In the genomic region with DNA sequence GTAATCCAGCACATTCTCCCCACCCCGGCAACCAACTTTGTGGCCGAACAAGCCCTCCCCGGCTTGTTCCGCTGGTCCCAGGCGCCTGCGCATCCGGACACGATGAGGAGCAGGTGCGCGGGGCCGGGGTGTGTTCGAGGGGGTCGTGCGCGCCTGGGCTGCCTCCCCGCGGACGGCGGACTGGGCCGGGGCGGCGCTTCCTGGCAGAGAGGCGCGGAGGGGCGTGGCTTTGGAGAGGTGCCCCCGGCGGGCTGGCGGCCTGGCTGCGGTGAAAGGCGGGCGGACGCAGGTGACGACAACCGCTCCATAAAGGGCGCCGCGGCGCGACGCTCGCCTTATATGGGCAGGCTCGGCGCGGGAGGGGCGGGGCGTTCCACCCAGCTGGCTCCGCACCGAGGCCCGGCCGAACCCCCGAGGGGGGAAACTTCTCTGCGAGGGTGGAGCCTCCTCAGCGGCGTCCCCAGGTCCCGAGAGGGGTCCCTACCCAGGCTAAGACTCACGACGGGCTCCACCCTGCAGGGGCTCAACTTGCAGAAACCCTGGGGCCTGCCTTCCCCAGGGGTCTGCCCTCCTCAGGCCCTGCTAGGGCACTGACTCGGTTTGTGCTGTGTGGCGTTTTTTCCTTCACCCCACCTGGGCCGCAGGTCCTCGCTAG, we compare ENCODE assay signal across 1 cellular context.
TF ChIP-seq lines count a peak whose summit lies in the region.

No MANE protein-coding gene starts in this region.

TF ChIP-seq in WTC11, 78 proteins besides CTCF, POLR2A, EP300 and RAD21 (continued from another document):
- TF ChIP-seq HMGXB4 (CRISPR knock-in tag; IDR thresholded peaks at IDR 0.05) (no peak), KAT7 (CRISPR knock-in tag; IDR thresholded peaks at IDR 0.05; ENCODE audit: borderline replicate concordance) (no peak), TEAD4 (CRISPR knock-in tag; IDR thresholded peaks at IDR 0.05) (no peak), ZSCAN18 (CRISPR knock-in tag; IDR thresholded peaks at IDR 0.05) (no peak), FOXP1 (CRISPR knock-in tag; IDR thresholded peaks at IDR 0.05; ENCODE audit: borderline replicate concordance) (0 out of 2 replicates have a peak, but pooled peaks have one; percentile 61), CREB1 (CRISPR knock-in tag; IDR thresholded peaks at IDR 0.05) (no peak), ZMAT4 (CRISPR knock-in tag; IDR thresholded peaks at IDR 0.05) (no peak), FOXP4 (CRISPR knock-in tag; IDR thresholded peaks at IDR 0.05) (no peak), TCF7 (CRISPR knock-in tag; IDR thresholded peaks at IDR 0.05; ENCODE audit: low read depth) (no peak), NR1H2 (CRISPR knock-in tag; IDR thresholded peaks at IDR 0.05) (no peak), ERG (CRISPR knock-in tag; IDR thresholded peaks at IDR 0.05) (no peak), PRRX2 (CRISPR knock-in tag; IDR thresholded peaks at IDR 0.05) (no peak), NFYB (CRISPR knock-in tag; conservative IDR thresholded peaks at IDR 0.05; ENCODE audit: low read depth) (no peak), ZNF396 (CRISPR knock-in tag; IDR thresholded peaks at IDR 0.05; ENCODE audit: borderline replicate concordance) (no peak), E2F4 (CRISPR knock-in tag; IDR thresholded peaks at IDR 0.05; ENCODE audit: borderline replicate concordance, low read depth) (no peak), SMAD4 (CRISPR knock-in tag; IDR thresholded peaks at IDR 0.05) (no peak)
- TF ChIP-seq, protein P1, sequence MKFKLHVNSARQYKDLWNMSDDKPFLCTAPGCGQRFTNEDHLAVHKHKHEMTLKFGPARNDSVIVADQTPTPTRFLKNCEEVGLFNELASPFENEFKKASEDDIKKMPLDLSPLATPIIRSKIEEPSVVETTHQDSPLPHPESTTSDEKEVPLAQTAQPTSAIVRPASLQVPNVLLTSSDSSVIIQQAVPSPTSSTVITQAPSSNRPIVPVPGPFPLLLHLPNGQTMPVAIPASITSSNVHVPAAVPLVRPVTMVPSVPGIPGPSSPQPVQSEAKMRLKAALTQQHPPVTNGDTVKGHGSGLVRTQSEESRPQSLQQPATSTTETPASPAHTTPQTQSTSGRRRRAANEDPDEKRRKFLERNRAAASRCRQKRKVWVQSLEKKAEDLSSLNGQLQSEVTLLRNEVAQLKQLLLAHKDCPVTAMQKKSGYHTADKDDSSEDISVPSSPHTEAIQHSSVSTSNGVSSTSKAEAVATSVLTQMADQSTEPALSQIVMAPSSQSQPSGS (CRISPR knock-in tag; IDR thresholded peaks at IDR 0.05; ENCODE audit: borderline replicate concordance, low read depth) = no peak
- TF ChIP-seq, protein P2, sequence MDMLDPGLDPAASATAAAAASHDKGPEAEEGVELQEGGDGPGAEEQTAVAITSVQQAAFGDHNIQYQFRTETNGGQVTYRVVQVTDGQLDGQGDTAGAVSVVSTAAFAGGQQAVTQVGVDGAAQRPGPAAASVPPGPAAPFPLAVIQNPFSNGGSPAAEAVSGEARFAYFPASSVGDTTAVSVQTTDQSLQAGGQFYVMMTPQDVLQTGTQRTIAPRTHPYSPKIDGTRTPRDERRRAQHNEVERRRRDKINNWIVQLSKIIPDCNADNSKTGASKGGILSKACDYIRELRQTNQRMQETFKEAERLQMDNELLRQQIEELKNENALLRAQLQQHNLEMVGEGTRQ (CRISPR knock-in tag; IDR thresholded peaks at IDR 0.05) = peak; percentile 43; the same call in 1 of the 2 replicates
- TF ChIP-seq, protein P3, sequence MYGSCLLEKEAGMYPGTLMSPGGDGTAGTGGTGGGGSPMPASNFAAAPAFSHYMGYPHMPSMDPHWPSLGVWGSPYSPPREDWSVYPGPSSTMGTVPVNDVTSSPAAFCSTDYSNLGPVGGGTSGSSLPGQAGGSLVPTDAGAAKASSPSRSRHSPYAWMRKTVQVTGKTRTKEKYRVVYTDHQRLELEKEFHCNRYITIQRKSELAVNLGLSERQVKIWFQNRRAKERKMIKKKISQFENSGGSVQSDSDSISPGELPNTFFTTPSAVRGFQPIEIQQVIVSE (CRISPR knock-in tag; IDR thresholded peaks at IDR 0.05; ENCODE audit: borderline replicate concordance) = no peak
